Comparison of ENCODE assay signal across 1 cellular context in the genomic region with DNA sequence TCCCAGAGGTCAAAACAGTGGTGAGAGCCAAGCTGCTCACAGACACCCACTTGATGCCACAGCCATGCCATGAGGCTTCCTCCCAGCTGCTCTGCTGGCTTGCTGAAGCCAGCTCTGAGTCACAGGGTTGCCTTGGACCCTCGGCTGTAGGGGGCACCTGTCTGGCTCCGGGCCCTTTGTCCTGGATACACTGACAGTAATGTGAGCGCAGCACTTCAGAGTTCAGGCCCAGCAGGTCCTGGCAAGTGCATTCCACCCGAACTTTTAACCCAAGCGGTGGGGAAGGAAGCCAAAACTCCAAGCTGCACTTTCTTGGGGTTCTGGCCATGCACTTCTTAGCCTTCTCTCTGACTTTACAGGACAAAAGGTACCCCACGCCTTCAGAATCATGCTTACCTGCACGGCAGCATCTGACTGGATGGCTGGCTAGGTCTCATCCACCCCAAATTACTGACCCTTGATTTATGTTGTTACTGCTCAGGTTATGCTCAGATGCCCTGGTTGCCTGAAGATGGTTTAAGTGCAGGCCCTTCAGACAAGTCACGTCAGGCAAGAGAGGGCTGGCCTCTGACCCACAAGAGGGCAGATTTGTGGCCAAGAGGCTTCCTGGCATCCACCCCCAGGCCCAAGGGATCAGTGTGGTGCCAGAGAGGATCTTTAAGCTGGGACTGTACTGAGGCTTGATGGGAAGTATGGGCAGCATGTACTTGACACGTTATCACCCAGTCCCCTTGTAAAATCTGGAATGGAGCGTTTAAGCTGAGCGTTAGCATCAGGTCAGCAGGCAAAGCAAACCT.
TF ChIP-seq lines count a peak whose summit lies in the region.

No MANE protein-coding gene starts in this region.

TF ChIP-seq in endothelial cell of umbilical vein, 7 proteins besides CTCF, POLR2A, EP300 and RAD21:
- TF ChIP-seq JUN (IDR thresholded peaks at IDR 0.05; ENCODE audit: borderline replicate concordance, insufficient read depth, insufficient read length, low read depth) (no peak), GATA2 (IDR thresholded peaks at IDR 0.05; ENCODE audit: insufficient read depth, insufficient read length, low read depth, low read length) (no peak)
